9 cellular contexts compared by ENCODE assay signal in genomic region chr10:101301111-101301731, GRCh38. TPM values are rescaled to one million over a fixed set of nuclear protein-coding genes. Genes with fewer than 3 reads are reported as not detected.
DNase-seq lines count a peak whose midpoint lies in the region; ATAC-seq and TF ChIP-seq lines count a peak whose summit lies in the region.
"Had no signal": no experiment of that assay in that cellular context is flagged by ENCODE, and none has a peak within 500 bp of the region (broad histone marks: within the 10 kb centered on the region; RNA-seq: fewer than 3 reads in every experiment).

No MANE protein-coding gene starts in this region.

- CTCF ChIA-PET in CD8-positive, alpha-beta T cell (lab: Charles Lee), result interaction anchor here (1.1 to 2.8 kb wide), 4 partner anchors 9 to 166 kb away, joined by 3 to 9 read pairs (median 4); no protein-coding TSS in a partner anchor
- CTCF ChIA-PET in PC-3 (lab: Charles Lee), result interaction anchor here (0.6 to 1.9 kb wide), 8 partner anchors 98 to 269 kb away, joined by 3 to 21 read pairs (median 4); no protein-coding TSS in a partner anchor

- POLR2A ChIA-PET in CD8-positive, alpha-beta T cell (lab: Charles Lee), result no interaction called here
- POLR2A ChIA-PET in PC-3 (lab: Charles Lee; ENCODE audit: unreplicated experiment), result interaction anchor here (0.6 kb wide), 1 partner anchor 91 kb away, joined by 3 read pairs; no protein-coding TSS in a partner anchor

- ATAC-seq in CD8-positive, alpha-beta T cell, result peak; percentile 47
- ATAC-seq in PC-3 (peak; percentile 92), left lobe of liver (peak; percentile 96), GM19035 (IDR thresholded peaks at IDR 0.05; ENCODE audit: unreplicated experiment) (no peak)

- H3K4me1 ChIP-seq in CD8-positive, alpha-beta T cell (ENCODE audit: insufficient read depth, low read length), result no peaks in the 10 kb centered on the region
- H3K4me1 ChIP-seq in PC-3 (ENCODE audit: insufficient read depth, low read length), result no peaks in the 10 kb centered on the region
- peaks cover 0 to 6% (median 2%) of the 10 kb centered on the region in 4 donors for H3K4me1 ChIP-seq in sigmoid colon

- H3K36me3 Mint-ChIP-seq in CD8-positive, alpha-beta T cell, result no peaks in the 10 kb centered on the region
- H3K36me3 Mint-ChIP-seq in activated T-helper 2 cell treated with anti-CD3 and anti-CD28 coated beads, Interferon-gamma antibody, Interleukin-2, Interleukin-4, amounts not matched to agents 10 μg/mL and 5 μg/mL and 100 μg/mL, durations not matched to agents 14 hours and 24 hours and 36 hours (ENCODE audit: low read depth), result no peaks in the 10 kb centered on the region

- H3K36me3 ChIP-seq in CD8-positive, alpha-beta T cell (ENCODE audit: insufficient read depth, low read length), result no peaks in the 10 kb centered on the region
- H3K36me3 ChIP-seq in PC-3 (ENCODE audit: low read depth, low read length) (no peaks in the 10 kb centered on the region), sigmoid colon (no peaks in the 10 kb centered on the region)
- H3K36me3 ChIP-seq: thoracic aorta had no signal

- H3K4me3 ChIP-seq in CD8-positive, alpha-beta T cell (ENCODE audit: low read depth, low read length), result no peak overlapping the region
- no peak overlapping the region for H3K4me3 ChIP-seq in HFF-Myc (replicated peaks; ENCODE audit: low read depth, low read length)
- no peak overlapping the region for H3K4me3 ChIP-seq in PC-3 (ENCODE audit: low read length)
- H3K4me3 ChIP-seq in sigmoid colon, result no peak overlapping the region
- H3K4me3 ChIP-seq: thoracic aorta had no signal

- H3K9me3 Mint-ChIP-seq in CD8-positive, alpha-beta T cell, result no peaks in the 10 kb centered on the region
- no peaks in the 10 kb centered on the region for H3K9me3 Mint-ChIP-seq in activated T-helper 2 cell treated with anti-CD3 and anti-CD28 coated beads, Interferon-gamma antibody, Interleukin-2, Interleukin-4, amounts not matched to agents 10 μg/mL and 5 μg/mL and 100 μg/mL, durations not matched to agents 14 hours and 24 hours and 36 hours

- no peaks in the 10 kb centered on the region for H3K9me2 ChIP-seq in PC-3 (replicated peaks; ENCODE audit: low read length)

- H3K27ac ChIP-seq in CD8-positive, alpha-beta T cell (ENCODE audit: low read depth, low read length), result no peak overlapping the region
- no peak overlapping the region for H3K27ac ChIP-seq in PC-3 (ENCODE audit: low read length)
- no peak overlapping the region for H3K27ac ChIP-seq in sigmoid colon
- H3K27ac ChIP-seq: thoracic aorta had no signal

- TF ChIP-seq CTCF in CD8-positive, alpha-beta T cell (IDR thresholded peaks at IDR 0.05), result peak; percentile 26
- TF ChIP-seq CTCF in HFF-Myc (IDR thresholded peaks at IDR 0.05; ENCODE audit: low read depth, low read length, missing control alignments), result peak; percentile 50
- TF ChIP-seq CTCF in PC-3 (conservative IDR thresholded peaks at IDR 0.05; ENCODE audit: low read depth, low read length), result peak; percentile 71
- TF ChIP-seq CTCF in sigmoid colon (IDR thresholded peaks at IDR 0.05), result no peak

- H3K4me2 ChIP-seq in PC-3 (ENCODE audit: low read length), result no peak overlapping the region

- H3K27ac Mint-ChIP-seq in CD8-positive, alpha-beta T cell, result no peak overlapping the region
- H3K27ac Mint-ChIP-seq in activated T-helper 2 cell treated with anti-CD3 and anti-CD28 coated beads, Interferon-gamma antibody, Interleukin-2, Interleukin-4, amounts not matched to agents 10 μg/mL and 5 μg/mL and 100 μg/mL, durations not matched to agents 14 hours and 24 hours and 36 hours, result no peak overlapping the region

- no peaks in the 10 kb centered on the region for H3K79me2 ChIP-seq in PC-3 (ENCODE audit: low read length)

- peaks cover 2% of the 10 kb centered on the region for H3K4me1 Mint-ChIP-seq in CD8-positive, alpha-beta T cell (ENCODE audit: low read depth)
- H3K4me1 Mint-ChIP-seq in activated T-helper 2 cell treated with anti-CD3 and anti-CD28 coated beads, Interferon-gamma antibody, Interleukin-2, Interleukin-4, amounts not matched to agents 10 μg/mL and 5 μg/mL and 100 μg/mL, durations not matched to agents 14 hours and 24 hours and 36 hours (ENCODE audit: low read depth), result no peaks in the 10 kb centered on the region

- intact Hi-C loops in CD8-positive, alpha-beta T cell (cut with DNase I, micrococcal nuclease), result loop anchor here (2.0 to 5.0 kb wide), 2 partner anchors 166 kb away; no protein-coding TSS in a partner anchor
- intact Hi-C loops in PC-3 (cut with micrococcal nuclease), result loop anchor here (1.0 to 10.0 kb wide), 3 partner anchors 141 to 264 kb away; no protein-coding TSS in a partner anchor
- intact Hi-C loops in sigmoid colon (cut with DNase I), result no loop called here
- intact Hi-C loops in activated T-helper 2 cell treated with anti-CD3 and anti-CD28 coated beads, Interferon-gamma antibody, Interleukin-2, Interleukin-4, amounts not matched to agents 10 μg/mL and 5 μg/mL and 100 μg/mL, durations not matched to agents 14 hours and 24 hours and 36 hours (cut with micrococcal nuclease), result loop anchor here (2.0 kb wide), 1 partner anchor 144 kb away; no protein-coding TSS in a partner anchor

- no TSS peak for BruUV-seq in PC-3 (replicated peaks; lab: Mats Ljungman, UMichigan)

- no peaks in the 10 kb centered on the region for H3K9me3 ChIP-seq in CD8-positive, alpha-beta T cell (ENCODE audit: low read length)
- no peaks in the 10 kb centered on the region for H3K9me3 ChIP-seq in PC-3 (ENCODE audit: low read length)
- no peaks in the 10 kb centered on the region for H3K9me3 ChIP-seq in sigmoid colon
- H3K9me3 ChIP-seq: thoracic aorta had no signal

- H4K20me1 ChIP-seq in PC-3 (ENCODE audit: low read length), result no peaks in the 10 kb centered on the region

- peak in 3 of 7 experiments; percentile 11 to 22 (median 21) for DNase-seq in CD8-positive, alpha-beta T cell
- DNase-seq in HFF-Myc (ENCODE audit: extremely low read depth, low read depth), result no peak
- peak; percentile 66 for DNase-seq in PC-3
- peak; percentile 50 for DNase-seq in astrocyte of the hippocampus (ENCODE audit: low read depth, low spot score)
- peak; percentile 66 for DNase-seq in left lobe of liver (ENCODE audit: low spot score)
- no peak for DNase-seq in sigmoid colon
- DNase-seq in activated T-helper 2 cell treated with anti-CD3 and anti-CD28 coated beads, Interferon-gamma antibody, Interleukin-2, Interleukin-4, amounts not matched to agents 10 μg/mL and 5 μg/mL and 100 μg/mL, durations not matched to agents 14 hours and 24 hours and 36 hours (ENCODE audit: low spot score), result no peak

- TF ChIP-seq POLR2A in sigmoid colon (IDR thresholded peaks at IDR 0.05), result no peak

- peaks cover 47% of the 10 kb centered on the region for H3K27me3 Mint-ChIP-seq in CD8-positive, alpha-beta T cell (ENCODE audit: low read depth)
- peaks cover 31% of the 10 kb centered on the region for H3K27me3 Mint-ChIP-seq in activated T-helper 2 cell treated with anti-CD3 and anti-CD28 coated beads, Interferon-gamma antibody, Interleukin-2, Interleukin-4, amounts not matched to agents 10 μg/mL and 5 μg/mL and 100 μg/mL, durations not matched to agents 14 hours and 24 hours and 36 hours (ENCODE audit: low read depth)

- H3K27me3 ChIP-seq in CD8-positive, alpha-beta T cell (ENCODE audit: insufficient read depth, low read length), result no peaks in the 10 kb centered on the region
- H3K27me3 ChIP-seq in PC-3 (ENCODE audit: low read length), result no peaks in the 10 kb centered on the region
- H3K27me3 ChIP-seq in sigmoid colon, result peaks cover 0 to 40% (median 0%) of the 10 kb centered on the region in 3 donors

- no peak for TF ChIP-seq EP300 in sigmoid colon (IDR thresholded peaks at IDR 0.05)

- no peak overlapping the region for H2AFZ ChIP-seq in PC-3 (ENCODE audit: low read length)

- H3F3A ChIP-seq in PC-3 (ENCODE audit: low read length, unreplicated experiment), result no peaks in the 10 kb centered on the region

- no peak overlapping the region for H3K9ac ChIP-seq in PC-3 (ENCODE audit: low read length)

- WGBS in sigmoid colon, 2 donors, result 21 to 35% methylated on average over 2 of the region's 2 CpGs

- H3K4me3 Mint-ChIP-seq in CD8-positive, alpha-beta T cell, result no peak overlapping the region
- H3K4me3 Mint-ChIP-seq in activated T-helper 2 cell treated with anti-CD3 and anti-CD28 coated beads, Interferon-gamma antibody, Interleukin-2, Interleukin-4, amounts not matched to agents 10 μg/mL and 5 μg/mL and 100 μg/mL, durations not matched to agents 14 hours and 24 hours and 36 hours (ENCODE audit: low read depth), result no peak overlapping the region

RNA-seq across cellular contexts. Expression of gene BTRC, which starts 52.7 kb away (rescaled TPM):
- total RNA-seq in CD8-positive, alpha-beta T cell, result 1 to 10 TPM; 8.5 to 9.3 TPM
- total RNA-seq in PC-3 (2014; rRNA removed) (4.4 and 5.7 TPM in 2 replicates), left lobe of liver (7.1 TPM), sigmoid colon (10 to 100 TPM in 2 of 4 donors, 1 to 10 TPM in 2; 9.4 to 32.6 (median 11.4) TPM)
- polyA plus RNA-seq in sigmoid colon, result 1 to 10 TPM; 2.4 to 4.5 (median 4.2) TPM
- total RNA-seq in activated T-helper 2 cell treated with anti-CD3 and anti-CD28 coated beads, Interferon-gamma antibody, Interleukin-2, Interleukin-4, amounts not matched to agents 10 μg/mL and 5 μg/mL and 100 μg/mL, durations not matched to agents 14 hours and 24 hours and 36 hours, result 18.2 and 21.0 TPM in 2 replicates

Comparison
In these comparisons a context has a peak if more than half of its experiments do, and no peak if none do; other contexts are left out.
1. DNase-seq: peak in PC-3 (single experiment), astrocyte of the hippocampus (single experiment) and left lobe of liver (single experiment); none in HFF-Myc (single experiment), sigmoid colon (single experiment) and activated T-helper 2 cell treated with anti-CD3 and anti-CD28 coated beads, Interferon-gamma antibody, Interleukin-2, Interleukin-4, amounts not matched to agents 10 μg/mL and 5 μg/mL and 100 μg/mL, durations not matched to agents 14 hours and 24 hours and 36 hours (single experiment).
2. CTCF ChIP-seq: peak in CD8-positive, alpha-beta T cell (single experiment), HFF-Myc (single experiment) and PC-3 (single experiment); none in sigmoid colon (0 of 4).